ENCODE assay signal across 7 cellular contexts in the genomic region with DNA sequence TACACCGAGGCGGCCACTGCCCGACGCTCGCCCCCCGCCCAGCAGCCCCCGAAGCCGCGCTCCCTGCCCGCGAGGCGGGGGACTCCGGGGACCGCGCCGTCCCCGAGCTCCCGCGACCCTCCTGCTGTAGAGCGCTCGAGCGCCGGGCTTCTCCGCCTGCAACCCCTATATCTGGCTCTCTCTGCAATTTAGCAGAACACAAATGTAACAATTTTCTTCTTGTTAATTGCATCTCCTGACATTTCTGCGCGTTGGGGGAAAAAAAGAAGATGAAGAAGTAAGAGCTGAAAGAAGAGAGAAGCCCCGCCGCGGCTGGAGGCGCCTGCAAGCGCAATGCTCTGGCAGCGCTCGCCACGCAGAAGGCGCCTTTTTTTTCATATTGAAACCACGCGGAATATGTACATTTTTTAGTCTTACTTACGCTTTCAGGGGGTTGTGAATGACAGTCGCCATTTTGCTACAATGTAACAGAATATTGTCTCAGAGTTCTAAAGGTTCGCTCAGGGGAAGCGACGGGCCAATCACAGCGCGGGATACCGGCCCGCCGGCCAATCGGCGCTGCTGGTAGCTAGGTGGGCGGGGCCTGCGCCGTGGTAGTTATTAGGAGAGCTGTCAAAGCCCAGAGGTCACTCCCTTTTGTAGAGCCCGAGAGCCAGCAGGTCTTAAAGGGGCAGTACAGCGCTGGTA. TPM values are rescaled to one million over a fixed set of nuclear protein-coding genes. Genes with fewer than 3 reads are reported as not detected.
DNase-seq lines count a peak whose midpoint lies in the region; ATAC-seq, FAIRE-seq and TF ChIP-seq lines count a peak whose summit lies in the region.

TSS of gene DPF3 (minus strand) at position 466 of the 687 bp plus-strand sequence. CDS start at position 453, 13 bp downstream.

- no peak for TF ChIP-seq CTCF in brain microvascular endothelial cell (IDR thresholded peaks at IDR 0.05; ENCODE audit: low read depth, low read length, missing control alignments)
- no peak for TF ChIP-seq CTCF in sigmoid colon (IDR thresholded peaks at IDR 0.05)

- TF ChIP-seq POLR2A in sigmoid colon (IDR thresholded peaks at IDR 0.05) = no peak

- peaks cover 9% of the 10 kb centered on the region for H3K4me1 ChIP-seq in iPS DF 6.9 (ENCODE audit: control insufficient read depth, insufficient read depth, low read length)
- H3K4me1 ChIP-seq in sigmoid colon = peaks cover 0 to 29% (median 24%) of the 10 kb centered on the region in 4 donors

- peak; percentile 94 for ATAC-seq in GM18519 (IDR thresholded peaks at IDR 0.05; ENCODE audit: low FRiP score, unreplicated experiment)
- peak; percentile 91 for ATAC-seq in HG03066 (IDR thresholded peaks at IDR 0.05; ENCODE audit: low read depth, unreplicated experiment)

- H3K9me3 ChIP-seq in iPS DF 6.9 (ENCODE audit: control insufficient read depth, insufficient read depth, low read length) (no peaks in the 10 kb centered on the region), sigmoid colon (no peaks in the 10 kb centered on the region)

- intact Hi-C loops in sigmoid colon (cut with DNase I) = loop anchor here (2.0 to 5.0 kb wide), 3 partner anchors 33 to 81 kb away; partner anchors contain the start of gene DCAF4

- no CpG with 5 or more reads among the region's 54 CpGs for whole genome bisulfite sequencing in iPS DF 6.9 (ENCODE audit: insufficient coverage, insufficient read length)
- WGBS in sigmoid colon, 2 donors = 1% methylated on average over 54 of the region's 54 CpGs

- peak within 1 kb of the TSS; percentile 67 for H3K4me3 ChIP-seq in brain microvascular endothelial cell (ENCODE audit: low read depth, low read length)
- peak within 1 kb of the TSS; percentile 61; the same call in 1 of the 2 replicates for H3K4me3 ChIP-seq in iPS DF 6.9 (ENCODE audit: low read length)
- H3K4me3 ChIP-seq in sigmoid colon = peak within 1 kb of the TSS; percentile 46 to 91 (median 76)

- DNase-seq in NCI-H2107 (lab: John Stamatoyannopoulos, UW) (peak; percentile 94), brain microvascular endothelial cell (peak; percentile 96), iPS DF 6.9 (ENCODE audit: low read depth, low spot score) (peak; percentile 92), sigmoid colon (peak; percentile 98)

- in situ Hi-C loops in brain microvascular endothelial cell (cut with HindIII; ENCODE audit: low pct_ligation_motif_present, low sequenced_read_pairs) = no loop called here

- H3K27me3 ChIP-seq in brain microvascular endothelial cell (replicated peaks) (no peaks in the 10 kb centered on the region), iPS DF 6.9 (ENCODE audit: control insufficient read depth, insufficient read depth, low read length) (peaks cover 35% of the 10 kb centered on the region), sigmoid colon (peaks cover 7 to 57% (median 11%) of the 10 kb centered on the region in 3 donors)

- TF ChIP-seq EP300 in sigmoid colon (IDR thresholded peaks at IDR 0.05) = no peak

- H3K27ac ChIP-seq in brain microvascular endothelial cell (peak within 1 kb of the TSS; percentile 20), iPS DF 6.9 (ENCODE audit: low read length) (no peak within 1 kb of the TSS), sigmoid colon (peak within 1 kb of the TSS; percentile 45 to 76 (median 71))

- H3K36me3 ChIP-seq in brain microvascular endothelial cell (replicated peaks) = no peaks in the 10 kb centered on the region
- no peaks in the 10 kb centered on the region for H3K36me3 ChIP-seq in iPS DF 6.9 (ENCODE audit: control insufficient read depth, insufficient read depth, low read length)
- no peaks in the 10 kb centered on the region for H3K36me3 ChIP-seq in sigmoid colon

- FAIRE-seq in TTC549 (lab: Jason Lieb, UNC) = peak; percentile 91

RNA-seq across cellular contexts. Expression of gene DPF3, which starts in this region (rescaled TPM):
- 1 to 10 TPM in 3 of 4 donors, under 1 TPM in 1; 0.28 to 2.9 (median 2.0) TPM for total RNA-seq in sigmoid colon
- polyA plus RNA-seq in sigmoid colon = 1 to 10 TPM; 1.6 to 4.5 (median 4.2) TPM
